Comparison of ENCODE assay signal across 8 cellular contexts in genomic region chr6:34888874-34889555, GRCh38. TPM values are rescaled to one million over a fixed set of nuclear protein-coding genes. Genes with fewer than 3 reads are reported as not detected.
DNase-seq lines count a peak whose midpoint lies in the region; ATAC-seq, FAIRE-seq and TF ChIP-seq lines count a peak whose summit lies in the region.

TSS of gene ANKS1A (plus strand) at chr6:34889255. CDS start at chr6:34889403, 148 bp downstream.

- H3K9me3 ChIP-seq in pancreas (no peaks in the 10 kb centered on the region), thoracic aorta (no peaks in the 10 kb centered on the region)

- intact Hi-C loops in Right ventricle myocardium superior (cut with DNase I) (loop anchor here (5.0 kb wide), 1 partner anchor 73 kb away; no protein-coding TSS in a partner anchor), pancreas (cut with DNase I) (no loop called here)

- DNase-seq in LoVo (ENCODE audit: low spot score) (peak; percentile 89), Right ventricle myocardium superior (peak; percentile 91), pancreas (peak; percentile 88 to 97 (median 92)), thoracic aorta (ENCODE audit: low spot score) (no peak)
- DNase-seq in activated naive CD4-positive, alpha-beta T cell treated with anti-CD3 and anti-CD28 coated beads, Interleukin-2, amount 50 U/mL, for 72 hours (ENCODE audit: low spot score in 2 of 2) = peak; percentile 90 to 92

- H3K27ac ChIP-seq in C4-2B = peak within 1 kb of the TSS; percentile 78
- H3K27ac ChIP-seq in pancreas = peak within 1 kb of the TSS; percentile 54 to 86 (median 80)
- H3K27ac ChIP-seq in thoracic aorta = peak within 1 kb of the TSS; percentile 92 to 98

- 0% methylated on average over 38 to 60 of the region's 60 CpGs for WGBS in pancreas, 2 donors

- H3K9me3 Mint-ChIP-seq in activated naive CD4-positive, alpha-beta T cell treated with anti-CD3 and anti-CD28 coated beads, Interleukin-2, amount 50 U/mL, for 72 hours = no peaks in the 10 kb centered on the region

- TF ChIP-seq CTCF in C4-2B (conservative IDR thresholded peaks at IDR 0.05) = no peak
- no peak for TF ChIP-seq CTCF in pancreas (IDR thresholded peaks at IDR 0.05)
- no peak for TF ChIP-seq CTCF in thoracic aorta (IDR thresholded peaks at IDR 0.05)

- no peaks in the 10 kb centered on the region for H3K27me3 ChIP-seq in pancreas
- no peaks in the 10 kb centered on the region for H3K27me3 ChIP-seq in thoracic aorta (replicated peaks; ENCODE audit: insufficient read depth)

- peaks cover 13 to 14% of the 10 kb centered on the region in 2 donors for H3K36me3 Mint-ChIP-seq in activated naive CD4-positive, alpha-beta T cell treated with anti-CD3 and anti-CD28 coated beads, Interleukin-2, amount 50 U/mL, for 72 hours

- H3K4me3 ChIP-seq in pancreas (peak within 1 kb of the TSS; percentile 56 to 94 (median 72)), thoracic aorta (peak within 1 kb of the TSS; percentile 95)

- FAIRE-seq in pancreas (lab: Jason Lieb, UNC) = no peak

- H3K36me3 ChIP-seq in pancreas = no peaks in the 10 kb centered on the region
- no peaks in the 10 kb centered on the region for H3K36me3 ChIP-seq in thoracic aorta

- peak; percentile 45 for ATAC-seq in GM19467 (IDR thresholded peaks at IDR 0.05; ENCODE audit: unreplicated experiment)
- peak; percentile 62 for ATAC-seq in SK-N-SH treated with all-trans-retinoic acid at 6 μM for 48 hours
- peak; percentile 83 to 87 for ATAC-seq in activated naive CD4-positive, alpha-beta T cell treated with anti-CD3 and anti-CD28 coated beads, Interleukin-2, amount 50 U/mL, for 72 hours
- ATAC-seq in Right ventricle myocardium superior (ENCODE audit: poor library complexity) = peak; percentile 91
- ATAC-seq in pancreas = peak; percentile 93 to 95 (median 94)
- peak; percentile 16 for ATAC-seq in thoracic aorta (ENCODE audit: insufficient number of reproducible peaks, low FRiP score, low read depth)

- peaks cover 3 to 24% (median 5%) of the 10 kb centered on the region in 3 donors for H3K4me1 ChIP-seq in pancreas
- peaks cover 13 to 37% of the 10 kb centered on the region in 2 donors for H3K4me1 ChIP-seq in thoracic aorta (ENCODE audit: control insufficient read depth in 1 of 2, low read depth in 2 of 2)

- peak within 1 kb of the TSS; percentile 96 to 100 for H3K27ac Mint-ChIP-seq in activated naive CD4-positive, alpha-beta T cell treated with anti-CD3 and anti-CD28 coated beads, Interleukin-2, amount 50 U/mL, for 72 hours

TF ChIP-seq in SK-N-SH treated with all-trans-retinoic acid at 6 μM for 48 hours, 23 proteins besides CTCF, POLR2A, EP300 and RAD21:
- no peak for TF ChIP-seq ISL1 (CRISPR knock-in tag; IDR thresholded peaks at IDR 0.05)
- no peak for TF ChIP-seq SNAI2 (CRISPR knock-in tag; IDR thresholded peaks at IDR 0.05)
- no peak for TF ChIP-seq ESRRG (CRISPR knock-in tag; IDR thresholded peaks at IDR 0.05)
- no peak for TF ChIP-seq ZFP30 (CRISPR knock-in tag; IDR thresholded peaks at IDR 0.05)
- TF ChIP-seq PATZ1 (CRISPR knock-in tag; IDR thresholded peaks at IDR 0.05; ENCODE audit: borderline replicate concordance) = peak; percentile 46; the same call in 1 of the 2 replicates

RNA-seq across cellular contexts. Expression of gene ANKS1A, which starts in this region (rescaled TPM):
- total RNA-seq in activated naive CD4-positive, alpha-beta T cell treated with anti-CD3 and anti-CD28 coated beads, Interleukin-2, amount 50 U/mL, for 72 hours = 1 to 10 TPM; 8.6 to 9.3 TPM
- total RNA-seq in Right ventricle myocardium superior (25.0 TPM), pancreas (10 to 100 TPM in 2 of 6 donors, 1 to 10 TPM in 4; 7.1 to 16.7 (median 9.0) TPM), thoracic aorta (10 to 100 TPM; 37.9 to 55.4 TPM)
- polyA plus RNA-seq in pancreas = 1 to 10 TPM; 6.1 to 7.0 TPM

Comparison
In these comparisons a context has a peak if more than half of its experiments do, and no peak if none do; other contexts are left out.
1. ATAC-seq: peak in every context shown above with its lines; median percentile 94 in pancreas; 91 in Right ventricle myocardium superior; 85 in activated naive CD4-positive, alpha-beta T cell treated with anti-CD3 and anti-CD28 coated beads, Interleukin-2, amount 50 U/mL, for 72 hours; 62 in SK-N-SH treated with all-trans-retinoic acid at 6 μM for 48 hours; 45 in GM19467; 16 in thoracic aorta.